In the genomic region with DNA sequence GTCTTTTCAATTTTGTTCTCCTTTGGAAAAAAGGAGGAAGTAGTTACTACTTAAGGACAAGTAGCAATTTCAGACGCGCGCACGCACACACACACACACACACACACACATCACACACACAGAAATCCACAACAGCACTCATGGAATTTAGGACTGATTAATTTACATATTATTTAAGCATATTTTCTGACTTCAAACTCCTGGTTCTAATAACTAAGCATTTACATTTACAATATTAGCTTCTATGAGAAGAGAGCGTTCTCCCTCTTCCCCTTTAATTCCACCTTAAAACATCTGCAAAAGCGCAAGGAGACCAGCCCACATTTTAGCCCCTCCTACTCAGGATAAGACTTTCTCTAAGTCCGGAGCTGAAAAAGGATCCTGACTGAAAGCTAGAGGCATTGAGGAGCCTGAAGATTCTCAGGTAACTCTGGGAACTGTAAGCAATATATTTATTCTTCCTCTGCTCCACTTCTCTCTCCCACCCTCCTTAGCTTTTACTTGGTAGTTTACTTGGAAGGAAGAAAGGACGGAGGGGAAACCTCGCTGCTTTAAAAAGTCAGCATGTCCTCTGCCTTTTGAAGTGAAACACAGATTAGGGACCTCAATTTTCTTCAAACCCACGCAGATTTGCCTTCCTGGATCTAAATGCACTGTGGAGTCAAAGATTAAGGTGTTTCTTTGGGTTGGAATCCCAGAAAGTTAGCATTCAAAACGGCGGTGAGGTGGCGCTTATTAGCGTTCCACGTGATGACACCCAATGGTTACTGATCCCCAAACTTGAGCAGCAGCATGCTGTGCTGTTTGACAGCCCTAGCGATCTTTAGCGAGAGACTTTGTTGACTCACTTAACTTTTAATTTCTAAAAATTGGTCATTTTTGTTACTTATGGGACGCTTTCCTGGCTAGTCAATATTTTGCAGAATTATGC, we compare ENCODE assay signal across 9 cellular contexts. TPM values are rescaled to one million over a fixed set of nuclear protein-coding genes. Genes with fewer than 3 reads are reported as not detected.
A peak's percentile ranks its signal among the peaks of the same experiment; 100 is the strongest.
DNase-seq lines count a peak whose midpoint lies in the region; ATAC-seq and TF ChIP-seq lines count a peak whose summit lies in the region.
"Had no signal": no experiment of that assay in that cellular context is flagged by ENCODE, and none has a peak within 500 bp of the region (broad histone marks: within the 10 kb centered on the region; RNA-seq: fewer than 3 reads in every experiment).

TSS of gene PLA2G4A (plus strand) at position 338 of the 931 bp plus-strand sequence. CDS start 25,406 bp downstream, outside the sequence.

- peak within 1 kb of the TSS; percentile 58 for H3K4me3 Mint-ChIP-seq in activated CD8-positive, alpha-beta T cell treated with anti-CD3 and anti-CD28 coated beads, Interleukin-2, amount 10 ng/mL, durations not matched to agents 7 days and 5 days

- H3K27ac Mint-ChIP-seq in activated CD8-positive, alpha-beta T cell treated with anti-CD3 and anti-CD28 coated beads, Interleukin-2, amount 10 ng/mL, durations not matched to agents 7 days and 5 days: no peak within 1 kb of the TSS

- CTCF ChIA-PET in activated CD8-positive, alpha-beta T cell treated with anti-CD3 and anti-CD28 coated beads, Interleukin-2, amount 10 ng/mL, durations not matched to agents 7 days and 5 days (lab: Charles Lee): no interaction called here

- peak within 1 kb of the TSS; percentile 45 for H3K4me3 ChIP-seq in HAP-1
- peak within 1 kb of the TSS; percentile 43 for H3K4me3 ChIP-seq in LNCaP clone FGC (ENCODE audit: low read depth, low read length)
- H3K4me3 ChIP-seq in neutrophil (ENCODE audit: low read depth in 1 of 2, low read length in 1 of 2): peak within 1 kb of the TSS; percentile 71 to 100

- H3K36me3 ChIP-seq in HAP-1 (replicated peaks) (no peaks in the 10 kb centered on the region), neutrophil (no peaks in the 10 kb centered on the region)

- no peaks in the 10 kb centered on the region for H3K27me3 ChIP-seq in HAP-1 (ENCODE audit: low read depth)
- H3K27me3 ChIP-seq in neutrophil: no peaks in the 10 kb centered on the region

- peak; percentile 69 for ATAC-seq in activated CD8-positive, alpha-beta T cell treated with anti-CD3 and anti-CD28 coated beads, Interleukin-2, amount 10 ng/mL, durations not matched to agents 7 days and 5 days

- H3K4me1 ChIP-seq in HAP-1: peaks cover 4% of the 10 kb centered on the region
- peaks cover 31 to 33% of the 10 kb centered on the region in 2 experiments for H3K4me1 ChIP-seq in neutrophil (ENCODE audit: control insufficient read depth in 1 of 2, insufficient read depth in 1 of 2, low read depth in 1 of 2, low read length in 1 of 2)

- in situ Hi-C loops in HAP-1 (cut with MboI; ENCODE audit: low sequenced_read_pairs): no loop called here

- POLR2A ChIA-PET in activated CD8-positive, alpha-beta T cell treated with anti-CD3 and anti-CD28 coated beads, Interleukin-2, amount 10 ng/mL, durations not matched to agents 7 days and 5 days (lab: Charles Lee): no interaction called here

- DNase-seq in NCI-H748 (lab: John Stamatoyannopoulos, UW; ENCODE audit: unreplicated experiment): peak; percentile 16
- no peak for DNase-seq in NCI-H748 treated with DMSO at 0.1 percent for 48 hours (lab: John Stamatoyannopoulos, UW)
- peak; percentile 69 to 79 for DNase-seq in HAP-1 (ENCODE audit: low spot score in 2 of 2)
- peak; percentile 3 for DNase-seq in LNCaP clone FGC (ENCODE audit: low read depth)
- peak; percentile 21 for DNase-seq in activated CD8-positive, alpha-beta T cell treated with anti-CD3 and anti-CD28 coated beads, Interleukin-2, amount 10 ng/mL, durations not matched to agents 7 days and 5 days
- peak; percentile 79 for DNase-seq in foreskin melanocyte
- DNase-seq in NCI-H446 treated with DMSO at 0.1 percent for 48 hours (lab: John Stamatoyannopoulos, UW): no peak

- TF ChIP-seq CTCF in LNCaP clone FGC (IDR thresholded peaks at IDR 0.05; ENCODE audit: control insufficient read depth, extremely low read depth, insufficient read depth) (no peak), neutrophil (IDR thresholded peaks at IDR 0.05) (no peak)

- H3K9me3 ChIP-seq in HAP-1 (no peaks in the 10 kb centered on the region), neutrophil (no peaks in the 10 kb centered on the region)

- H3K9me3 Mint-ChIP-seq in activated CD8-positive, alpha-beta T cell treated with anti-CD3 and anti-CD28 coated beads, Interleukin-2, amount 10 ng/mL, durations not matched to agents 7 days and 5 days (ENCODE audit: insufficient read depth): no peaks in the 10 kb centered on the region

- peaks cover 9% of the 10 kb centered on the region for H3K27me3 Mint-ChIP-seq in activated CD8-positive, alpha-beta T cell treated with anti-CD3 and anti-CD28 coated beads, Interleukin-2, amount 10 ng/mL, durations not matched to agents 7 days and 5 days (ENCODE audit: low read depth)

- H3K36me3 Mint-ChIP-seq in activated CD8-positive, alpha-beta T cell treated with anti-CD3 and anti-CD28 coated beads, Interleukin-2, amount 10 ng/mL, durations not matched to agents 7 days and 5 days (ENCODE audit: low read depth): no peaks in the 10 kb centered on the region

- peaks cover 11% of the 10 kb centered on the region for H3K4me1 Mint-ChIP-seq in activated CD8-positive, alpha-beta T cell treated with anti-CD3 and anti-CD28 coated beads, Interleukin-2, amount 10 ng/mL, durations not matched to agents 7 days and 5 days (ENCODE audit: low read depth)

- H3K27ac ChIP-seq in neutrophil: peak within 1 kb of the TSS; percentile 88
- H3K27ac ChIP-seq: C4-2B had no signal

RNA-seq across cellular contexts. Expression of gene PLA2G4A, which starts in this region (rescaled TPM):
- total RNA-seq in activated CD8-positive, alpha-beta T cell treated with anti-CD3 and anti-CD28 coated beads, Interleukin-2, amount 10 ng/mL, durations not matched to agents 7 days and 5 days: not detected

Comparison
In these comparisons a context has a peak if more than half of its experiments do, and no peak if none do; other contexts are left out.
1. DNase-seq: peak in NCI-H748 (single experiment), HAP-1 (2 of 2), LNCaP clone FGC (single experiment) and foreskin melanocyte (single experiment); none in NCI-H748 treated with DMSO at 0.1 percent for 48 hours (single experiment) and NCI-H446 treated with DMSO at 0.1 percent for 48 hours (single experiment).
2. Peak in DNase-seq and ATAC-seq in activated CD8-positive, alpha-beta T cell treated with anti-CD3 and anti-CD28 coated beads, Interleukin-2, amount 10 ng/mL, durations not matched to agents 7 days and 5 days; RNA of the gene not detected or under 1 TPM.
3. Peak in every context shown above with its lines, with median percentiles within 50 percentile points of each other: H3K4me3 ChIP-seq.